In genomic region chr3:377158-377561, GRCh38 we compare ENCODE assay signal across 8 cellular contexts.
A peak's percentile ranks its signal among the peaks of the same experiment; 100 is the strongest.
DNase-seq lines count a peak whose midpoint lies in the region; ATAC-seq, FAIRE-seq and TF ChIP-seq lines count a peak whose summit lies in the region.

No MANE protein-coding gene starts in this region.

- H3K27me3 Mint-ChIP-seq in stimulated activated naive CD8-positive, alpha-beta T cell treated with anti-CD3 and anti-CD28 coated beads, Interleukin-15, amount 100 ng/mL, for 72 hours: peaks cover 7% of the 10 kb centered on the region

- no peaks in the 10 kb centered on the region for H3K36me3 ChIP-seq in gastroesophageal sphincter

- peak; percentile 60 for TF ChIP-seq CTCF in AG04450 (IDR thresholded peaks at IDR 0.05; ENCODE audit: low read depth, low read length)
- peak in 3 of 4 experiments; percentile 26 to 32 (median 31) for TF ChIP-seq CTCF in gastroesophageal sphincter (IDR thresholded peaks at IDR 0.05)

- H3K9me3 ChIP-seq in AG04450 (ENCODE audit: control insufficient read depth, insufficient read depth, low read length) (no peaks in the 10 kb centered on the region), gastroesophageal sphincter (no peaks in the 10 kb centered on the region)

- FAIRE-seq in RCC 7860 (lab: Jason Lieb, UNC): no peak

- WGBS in gastroesophageal sphincter (ENCODE audit: low coverage in 1 of 2), 2 donors: 7 to 22% methylated on average over 3 of the region's 3 CpGs

- no peak overlapping the region for H3K4me3 Mint-ChIP-seq in stimulated activated naive CD8-positive, alpha-beta T cell treated with anti-CD3 and anti-CD28 coated beads, Interleukin-15, amount 100 ng/mL, for 72 hours

- no peaks in the 10 kb centered on the region for H3K27me3 ChIP-seq in AG04450 (ENCODE audit: control insufficient read depth, insufficient read depth, low read length)
- peaks cover 19% of the 10 kb centered on the region for H3K27me3 ChIP-seq in gastroesophageal sphincter

- ATAC-seq in GM19351 (IDR thresholded peaks at IDR 0.05; ENCODE audit: unreplicated experiment): peak; percentile 81
- no peak for ATAC-seq in gastroesophageal sphincter
- no peak for ATAC-seq in stimulated activated naive CD8-positive, alpha-beta T cell treated with anti-CD3 and anti-CD28 coated beads, Interleukin-15, amount 100 ng/mL, for 72 hours

- peaks cover 0 to 9% of the 10 kb centered on the region in 2 donors for H3K9me3 Mint-ChIP-seq in stimulated activated naive CD8-positive, alpha-beta T cell treated with anti-CD3 and anti-CD28 coated beads, Interleukin-15, amount 100 ng/mL, for 72 hours

- H3K4me1 ChIP-seq in gastroesophageal sphincter: no peaks in the 10 kb centered on the region

- no peak overlapping the region for H3K27ac Mint-ChIP-seq in stimulated activated naive CD8-positive, alpha-beta T cell treated with anti-CD3 and anti-CD28 coated beads, Interleukin-15, amount 100 ng/mL, for 72 hours

- TF ChIP-seq EP300 in gastroesophageal sphincter (IDR thresholded peaks at IDR 0.05): no peak

- no peak overlapping the region for H3K4me3 ChIP-seq in AG04450 (ENCODE audit: low read depth, low read length)
- no peak overlapping the region for H3K4me3 ChIP-seq in gastroesophageal sphincter

- H3K27ac ChIP-seq in AG04450 (ENCODE audit: low read depth, low read length) (no peak overlapping the region), gastroesophageal sphincter (no peak overlapping the region)

- POLR2A ChIA-PET in AG04450 (lab: Yijun Ruan, JAX): interaction anchor here (0.5 kb wide), 1 partner anchor 68 kb away, joined by 3 read pairs; no protein-coding TSS in a partner anchor

- DNase-seq in AG04450 (ENCODE audit: low read depth, low spot score) (no peak), HT1080 (ENCODE audit: low read depth) (peak; percentile 60), RCC 7860 (ENCODE audit: low spot score) (peak; percentile 42), iPS-NIHi7 (ENCODE audit: extremely low spot score) (no peak), HK-2 (ENCODE audit: unreplicated experiment) (no peak)
- DNase-seq in stimulated activated naive CD8-positive, alpha-beta T cell treated with anti-CD3 and anti-CD28 coated beads, Interleukin-15, amount 100 ng/mL, for 72 hours: no peak

- TF ChIP-seq POLR2A in gastroesophageal sphincter (IDR thresholded peaks at IDR 0.05): no peak

- CTCF ChIA-PET in AG04450 (lab: Charles Lee): interaction anchor here (1.2 to 2.4 kb wide), 4 partner anchors 23 to 337 kb away, joined by 3 to 18 read pairs (median 11); no protein-coding TSS in a partner anchor

- H3K4me1 Mint-ChIP-seq in stimulated activated naive CD8-positive, alpha-beta T cell treated with anti-CD3 and anti-CD28 coated beads, Interleukin-15, amount 100 ng/mL, for 72 hours: no peaks in the 10 kb centered on the region

Comparison
In these comparisons a context has a peak if more than half of its experiments do, and no peak if none do; other contexts are left out.
1. DNase-seq: peak in HT1080 (single experiment) and RCC 7860 (single experiment); none in AG04450 (single experiment), iPS-NIHi7 (single experiment), HK-2 (single experiment) and stimulated activated naive CD8-positive, alpha-beta T cell treated with anti-CD3 and anti-CD28 coated beads, Interleukin-15, amount 100 ng/mL, for 72 hours (0 of 2).